24 cellular contexts compared by ENCODE assay signal in the genomic region with DNA sequence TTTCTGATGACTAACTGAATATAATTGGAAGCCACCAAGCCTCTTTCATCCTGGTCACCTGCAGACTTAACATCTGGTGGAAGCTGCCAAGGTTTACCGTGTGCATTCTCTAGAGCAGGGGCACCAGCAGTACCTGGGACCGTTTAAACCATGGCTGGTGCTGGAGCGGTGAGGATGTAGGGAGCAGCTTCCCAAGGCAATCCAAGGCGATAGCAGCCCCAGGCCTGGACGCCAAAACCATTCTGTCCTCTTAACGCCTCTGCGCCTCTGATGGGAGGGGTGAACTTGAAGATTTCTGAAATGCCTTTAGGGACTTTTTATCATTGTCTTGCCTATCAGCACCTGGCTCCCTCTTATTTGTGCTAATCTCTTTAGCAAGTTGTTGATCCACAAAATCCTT. TPM values are rescaled to one million over a fixed set of nuclear protein-coding genes. Genes with fewer than 3 reads are reported as not detected.
DNase-seq lines count a peak whose midpoint lies in the region; ATAC-seq and TF ChIP-seq lines count a peak whose summit lies in the region.
"Had no signal": no experiment of that assay in that cellular context is flagged by ENCODE, and none has a peak within 500 bp of the region (broad histone marks: within the 10 kb centered on the region; RNA-seq: fewer than 3 reads in every experiment).

No MANE protein-coding gene starts in this region.

- H3K36me3 ChIP-seq in effector memory CD4-positive, alpha-beta T cell (ENCODE audit: control insufficient read depth, insufficient read depth, low read length) = no peaks in the 10 kb centered on the region
- H3K36me3 ChIP-seq: BLaER1 had no signal

- TF ChIP-seq CTCF in chondrocyte (IDR thresholded peaks at IDR 0.05) = no peak
- no peak for TF ChIP-seq CTCF in mesothelial cell of epicardium (IDR thresholded peaks at IDR 0.05; ENCODE audit: unreplicated experiment)
- no peak for TF ChIP-seq CTCF in progenitor cell of endocrine pancreas (IDR thresholded peaks at IDR 0.05; ENCODE audit: unreplicated experiment)

- H3K27me3 ChIP-seq in effector memory CD4-positive, alpha-beta T cell (replicated peaks; ENCODE audit: control insufficient read depth, insufficient read depth, low read length, poor library complexity, severe bottlenecking) = no peaks in the 10 kb centered on the region

- peaks cover 27% of the 10 kb centered on the region for H3K9me3 Mint-ChIP-seq in chondrocyte (ENCODE audit: low read depth)
- H3K9me3 Mint-ChIP-seq in mesothelial cell of epicardium = peaks cover 28% of the 10 kb centered on the region
- H3K9me3 Mint-ChIP-seq in progenitor cell of endocrine pancreas (ENCODE audit: low read depth) = peaks cover 14% of the 10 kb centered on the region
- H3K9me3 Mint-ChIP-seq: CD4-positive, alpha-beta T cell had no signal

- H3K27ac ChIP-seq in effector memory CD4-positive, alpha-beta T cell (ENCODE audit: insufficient read depth, low read length, poor library complexity, severe bottlenecking) = no peak overlapping the region
- H3K27ac ChIP-seq: 22Rv1, BLaER1 had no signal

- H3K36me3 Mint-ChIP-seq in chondrocyte (ENCODE audit: low read depth) = no peaks in the 10 kb centered on the region
- no peaks in the 10 kb centered on the region for H3K36me3 Mint-ChIP-seq in mesothelial cell of epicardium
- no peaks in the 10 kb centered on the region for H3K36me3 Mint-ChIP-seq in progenitor cell of endocrine pancreas (ENCODE audit: insufficient read depth)
- H3K36me3 Mint-ChIP-seq: IgD-negative memory B cell had no signal

- DNase-seq in NCI-H146 (lab: John Stamatoyannopoulos, UW) (peak; percentile 36), NCI-H146 treated with DMSO at 0.1 percent for 48 hours (lab: John Stamatoyannopoulos, UW; ENCODE audit: unreplicated experiment) (no peak), chondrocyte (ENCODE audit: low spot score) (peak; percentile 56), mesothelial cell of epicardium (ENCODE audit: low spot score in 2 of 2, unreplicated experiment in 2 of 2) (no peak), progenitor cell of endocrine pancreas (ENCODE audit: low spot score, unreplicated experiment) (no peak), NCI-H1105 treated with DMSO at 0.1 percent for 48 hours (lab: John Stamatoyannopoulos, UW) (no peak)
- DNase-seq in effector memory CD4-positive, alpha-beta T cell = no peak
- DNase-seq: ACHN; CD4-positive, alpha-beta T cell; COR-L47; DMS79; NCI-H1105; NCI-H1694 treated with DMSO at 0.1 percent for 48 hours; NCI-H2081 treated with DMSO at 0.1 percent for 48 hours; NCI-H2171 treated with DMSO at 0.1 percent for 48 hours; NCI-H526; SIG-M5 had no signal

- ATAC-seq in HG03175 (IDR thresholded peaks at IDR 0.05; ENCODE audit: unreplicated experiment) = no peak
- ATAC-seq: HCT116, Panc1 had no signal

- H3K4me3 Mint-ChIP-seq in chondrocyte (ENCODE audit: unreplicated experiment) = no peak overlapping the region
- H3K4me3 Mint-ChIP-seq in mesothelial cell of epicardium = peak overlapping the region; percentile 34
- peak overlapping the region; percentile 55 for H3K4me3 Mint-ChIP-seq in progenitor cell of endocrine pancreas (ENCODE audit: low read depth)
- H3K4me3 Mint-ChIP-seq: CD4-positive, alpha-beta T cell; IgD-negative memory B cell had no signal

- H3K9me3 ChIP-seq in effector memory CD4-positive, alpha-beta T cell (ENCODE audit: control insufficient read depth, low read length) = no peaks in the 10 kb centered on the region
- H3K9me3 ChIP-seq: SK-N-SH had no signal

- H3K4me1 Mint-ChIP-seq in chondrocyte (ENCODE audit: low read depth) = no peaks in the 10 kb centered on the region
- H3K4me1 Mint-ChIP-seq in mesothelial cell of epicardium = no peaks in the 10 kb centered on the region
- H3K4me1 Mint-ChIP-seq in progenitor cell of endocrine pancreas (ENCODE audit: low read depth) = no peaks in the 10 kb centered on the region
- H3K4me1 Mint-ChIP-seq: IgD-negative memory B cell had no signal

- H3K4me1 ChIP-seq in effector memory CD4-positive, alpha-beta T cell (ENCODE audit: control insufficient read depth, insufficient read depth, low read length, poor library complexity, severe bottlenecking) = no peaks in the 10 kb centered on the region
- H3K4me1 ChIP-seq: BLaER1 had no signal

- H3K27ac Mint-ChIP-seq in chondrocyte (ENCODE audit: unreplicated experiment) (no peak overlapping the region), mesothelial cell of epicardium (no peak overlapping the region), progenitor cell of endocrine pancreas (no peak overlapping the region)
- H3K27ac Mint-ChIP-seq: CD4-positive, alpha-beta T cell; IgD-negative memory B cell had no signal

- H3K27me3 Mint-ChIP-seq in chondrocyte (ENCODE audit: low read depth) (no peaks in the 10 kb centered on the region), mesothelial cell of epicardium (ENCODE audit: low read depth) (no peaks in the 10 kb centered on the region), progenitor cell of endocrine pancreas (no peaks in the 10 kb centered on the region)
- H3K27me3 Mint-ChIP-seq: CD4-positive, alpha-beta T cell; IgD-negative memory B cell had no signal

- no peak overlapping the region for H3K4me3 ChIP-seq in effector memory CD4-positive, alpha-beta T cell (ENCODE audit: insufficient read depth, low read depth, low read length, poor library complexity, severe bottlenecking)
- H3K4me3 ChIP-seq: BLaER1 had no signal

RNA-seq across cellular contexts. Expression of a gene that starts 37.3 kb away (rescaled TPM):
- total RNA-seq in chondrocyte (not detected in 3 replicates), mesothelial cell of epicardium (not detected in 3 replicates), progenitor cell of endocrine pancreas (not detected in 2 replicates)
- total RNA-seq: CD4-positive, alpha-beta T cell had no signal

Comparison
In these comparisons a context has a peak if more than half of its experiments do, and no peak if none do; other contexts are left out.
1. DNase-seq: peak in NCI-H146 (single experiment) and chondrocyte (single experiment); none in NCI-H146 treated with DMSO at 0.1 percent for 48 hours (single experiment), mesothelial cell of epicardium (0 of 2), progenitor cell of endocrine pancreas (single experiment), NCI-H1105 treated with DMSO at 0.1 percent for 48 hours (single experiment) and effector memory CD4-positive, alpha-beta T cell (0 of 3).